In the genomic region with DNA sequence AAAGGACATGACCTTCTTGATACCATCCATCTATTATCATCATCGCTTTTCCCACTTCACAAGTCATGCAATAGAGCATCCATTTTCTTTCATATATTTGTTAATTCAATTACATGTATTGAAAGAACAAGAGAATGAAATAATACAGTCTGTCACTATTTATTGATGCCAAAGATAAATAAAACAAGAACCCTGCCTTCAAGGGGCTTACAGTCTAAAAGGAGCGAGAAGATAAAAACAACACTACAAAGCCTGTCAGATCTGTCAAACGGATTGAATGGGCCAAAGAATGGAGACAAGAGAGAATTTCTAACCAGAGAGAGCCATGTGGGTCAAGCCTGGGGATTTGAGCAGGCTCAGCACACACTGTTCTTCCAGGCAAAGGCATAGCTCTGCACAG, we compare ENCODE assay signal across 34 cellular contexts. TPM values are rescaled to one million over a fixed set of nuclear protein-coding genes. Genes with fewer than 3 reads are reported as not detected.
"Had no signal": no experiment of that assay in that cellular context is flagged by ENCODE, and none has a peak within 500 bp of the region (broad histone marks: within the 10 kb centered on the region; RNA-seq: fewer than 3 reads in every experiment).

No MANE protein-coding gene starts in this region.

- H3K4me1 ChIP-seq: right lobe of liver had no signal

- H3K4me1 Mint-ChIP-seq: stimulated activated naive B cell treated with anti-CD40 and anti-IgM and Interleukin-4, amounts not matched to agents 10 μg/mL and 1 μg/mL and 100 μg/mL, for 72 hours had no signal

- H3K27ac Mint-ChIP-seq: mesothelial cell of epicardium; naive thymus-derived CD4-positive, alpha-beta T cell; natural killer cell treated with Interleukin-12 subunit alpha and Interleukin-12 subunit beta and Interleukin-15 and Interleukin-18, amount 100 ng/mL, for 72 hours; stimulated activated naive B cell treated with anti-CD40 and anti-IgM and Interleukin-4, amounts not matched to agents 10 μg/mL and 1 μg/mL and 100 μg/mL, for 72 hours had no signal

- H3K27me3 ChIP-seq: heart right ventricle, hepatocyte, pancreas, right atrium auricular region, right lobe of liver, stomach, tibial artery, uterus had no signal

- H3K9me3 ChIP-seq: pancreas, right lobe of liver, thoracic aorta, uterus had no signal

- H3K27ac ChIP-seq: heart right ventricle, hepatocyte, lower lobe of right lung, pancreas, right atrium auricular region, right lobe of liver, stomach, thoracic aorta, tibial artery, uterus had no signal

- H3K36me3 Mint-ChIP-seq: natural killer cell treated with Interleukin-12 subunit alpha and Interleukin-12 subunit beta and Interleukin-15 and Interleukin-18, amount 100 ng/mL, for 72 hours; stimulated activated naive B cell treated with anti-CD40 and anti-IgM and Interleukin-4, amounts not matched to agents 10 μg/mL and 1 μg/mL and 100 μg/mL, for 72 hours had no signal

- ATAC-seq: heart right ventricle; left cardiac atrium; left lobe of liver; lower lobe of right lung; mucosa of descending colon; naive thymus-derived CD4-positive, alpha-beta T cell; natural killer cell treated with Interleukin-12 subunit alpha and Interleukin-12 subunit beta and Interleukin-15 and Interleukin-18, amount 100 ng/mL, for 72 hours; pancreas; right lobe of liver; stimulated activated naive B cell treated with anti-CD40 and anti-IgM and Interleukin-4, amounts not matched to agents 10 μg/mL and 1 μg/mL and 100 μg/mL, for 72 hours; stimulated activated naive CD8-positive, alpha-beta T cell treated with anti-CD3 and anti-CD28 coated beads, Interleukin-15, Interleukin-2, amounts not matched to agents 100 U/mL and 50 U/mL, for 24 hours had no signal

- H3K27me3 Mint-ChIP-seq: stimulated activated naive B cell treated with anti-CD40 and anti-IgM and Interleukin-4, amounts not matched to agents 10 μg/mL and 1 μg/mL and 100 μg/mL, for 72 hours had no signal

- H3K4me3 ChIP-seq: heart right ventricle, hepatocyte, lower lobe of right lung, mucosa of descending colon, pancreas, right atrium auricular region, right lobe of liver, smooth muscle cell, stomach, thoracic aorta, tibial artery, uterus had no signal

- H3K4me3 Mint-ChIP-seq: mesothelial cell of epicardium; naive thymus-derived CD4-positive, alpha-beta T cell; natural killer cell treated with Interleukin-12 subunit alpha and Interleukin-12 subunit beta and Interleukin-15 and Interleukin-18, amount 100 ng/mL, for 72 hours; neural crest cell; stimulated activated naive B cell treated with anti-CD40 and anti-IgM and Interleukin-4, amounts not matched to agents 10 μg/mL and 1 μg/mL and 100 μg/mL, for 72 hours had no signal

- H3K36me3 ChIP-seq: heart right ventricle, lower lobe of right lung, pancreas, right atrium auricular region, right lobe of liver, stomach, thoracic aorta, tibial artery, uterus had no signal

- DNase-seq: heart right ventricle; kidney glomerular epithelial cell; left cardiac atrium; lower lobe of right lung; mammary epithelial cell; mesendoderm; mucosa of descending colon; naive thymus-derived CD4-positive, alpha-beta T cell; nucleus accumbens; pancreas; stimulated activated CD4-positive, alpha-beta T cell treated with anti-CD3 and anti-CD28 coated beads, Interleukin-1b, Interleukin-23, amount 100 ng/mL, for 48 hours; stimulated activated CD4-positive, alpha-beta T cell treated with anti-CD3 and anti-CD28 coated beads, Interleukin-4, amount 100 ng/mL, for 1 hour; stimulated activated naive B cell treated with anti-CD40 and anti-IgM and Interleukin-4, amounts not matched to agents 10 μg/mL and 1 μg/mL and 100 μg/mL, for 72 hours; stimulated activated naive CD8-positive, alpha-beta T cell treated with anti-CD3 and anti-CD28 coated beads, Interleukin-15, Interleukin-2, amounts not matched to agents 100 U/mL and 50 U/mL, for 24 hours; stomach; tibial artery; trophoblast cell; uterus had no signal

RNA-seq across cellular contexts. Expression of gene CPA5, which starts 15.9 kb away (rescaled TPM):
- total RNA-seq: heart right ventricle; hepatocyte; left cardiac atrium; left lobe of liver; liver; lower lobe of right lung; mammary epithelial cell; mesothelial cell of epicardium; mucosa of descending colon; natural killer cell treated with Interleukin-12 subunit alpha and Interleukin-12 subunit beta and Interleukin-15 and Interleukin-18, amount 100 ng/mL, for 72 hours; neural crest cell; osteoblast; pulmonary artery endothelial cell; renal cortical epithelial cell; right atrium auricular region; right lobe of liver; skeletal muscle tissue; smooth muscle cell; stomach; thoracic aorta; uterus had no signal
- polyA plus RNA-seq: smooth muscle cell had no signal

RNA-seq across cellular contexts. Expression of gene CPA1, which starts 19.8 kb away (rescaled TPM):
- total RNA-seq: mucosa of descending colon; naive thymus-derived CD4-positive, alpha-beta T cell; natural killer cell treated with Interleukin-12 subunit alpha and Interleukin-12 subunit beta and Interleukin-15 and Interleukin-18, amount 100 ng/mL, for 72 hours; neural crest cell; pulmonary artery endothelial cell; renal cortical epithelial cell; right atrium auricular region; right lobe of liver; stomach; ureter had no signal
- polyA plus RNA-seq: keratinocyte; mammary epithelial cell; naive thymus-derived CD4-positive, alpha-beta T cell had no signal
